ENCODE assay signal across 8 cellular contexts in the genomic region with DNA sequence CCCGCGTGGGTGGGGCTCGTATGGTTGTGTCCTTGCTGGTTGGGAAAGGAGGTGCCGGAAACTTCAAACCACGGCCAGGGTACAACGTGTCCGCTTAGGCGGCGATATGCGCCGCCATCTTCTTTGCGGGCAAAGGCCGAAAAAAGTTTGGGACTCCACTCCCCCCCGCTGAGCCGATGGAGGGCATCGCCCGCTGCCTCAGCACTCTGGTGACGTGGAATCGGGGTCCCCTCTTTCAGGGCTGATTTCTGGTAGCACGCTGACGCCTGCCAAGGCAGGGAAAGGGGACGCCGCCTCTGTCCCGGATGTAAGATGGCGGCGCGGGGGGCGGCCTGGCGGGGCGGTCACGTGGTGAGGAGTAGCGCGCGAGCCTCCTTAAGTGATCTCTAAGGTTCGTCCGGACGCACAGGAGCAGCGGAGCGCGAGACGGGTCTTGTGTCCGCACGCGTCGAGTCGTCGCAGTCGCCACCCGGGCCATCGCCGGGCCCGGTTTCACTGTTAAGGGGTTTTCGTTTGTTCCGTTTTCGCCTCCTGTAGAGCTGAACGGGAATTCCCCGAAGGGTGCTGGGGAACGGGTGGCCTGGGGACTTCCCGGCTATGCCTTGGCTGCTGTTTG.
DNase-seq lines count a peak whose midpoint lies in the region; ATAC-seq and TF ChIP-seq lines count a peak whose summit lies in the region.

No MANE protein-coding gene starts in this region.

- H3K79me2 ChIP-seq in parathyroid adenoma = no peaks in the 10 kb centered on the region

- peak overlapping the region; percentile 56 for H3K9ac ChIP-seq in parathyroid adenoma

- peak overlapping the region; percentile 93 for H3K4me3 Mint-ChIP-seq in activated naive CD8-positive, alpha-beta T cell treated with anti-CD3 and anti-CD28 coated beads, Interleukin-2, amount 10 ng/mL, durations not matched to agents 7 days and 5 days

- H3K27me3 ChIP-seq in parathyroid adenoma (ENCODE audit: control insufficient read depth, insufficient read depth, low read length) (no peaks in the 10 kb centered on the region), tibial nerve (no peaks in the 10 kb centered on the region)

- no peaks in the 10 kb centered on the region for H3K9me3 Mint-ChIP-seq in activated naive CD8-positive, alpha-beta T cell treated with anti-CD3 and anti-CD28 coated beads, Interleukin-2, amount 10 ng/mL, durations not matched to agents 7 days and 5 days

- TF ChIP-seq CTCF in parathyroid adenoma (IDR thresholded peaks at IDR 0.05) = no peak
- no peak for TF ChIP-seq CTCF in tibial nerve (IDR thresholded peaks at IDR 0.05)

- H3K4me1 Mint-ChIP-seq in activated naive CD8-positive, alpha-beta T cell treated with anti-CD3 and anti-CD28 coated beads, Interleukin-2, amount 10 ng/mL, durations not matched to agents 7 days and 5 days = peaks cover 29% of the 10 kb centered on the region

- intact Hi-C loops in Right ventricle myocardium superior (cut with DNase I) = no loop called here

- peak; percentile 27 to 95 for TF ChIP-seq EP300 in tibial nerve (IDR thresholded peaks at IDR 0.05)

- peak; percentile 73 for ATAC-seq in HG02642 (IDR thresholded peaks at IDR 0.05; ENCODE audit: poor library complexity, unreplicated experiment)
- peak; percentile 67 for ATAC-seq in activated naive CD8-positive, alpha-beta T cell treated with anti-CD3 and anti-CD28 coated beads, Interleukin-2, amount 10 ng/mL, durations not matched to agents 7 days and 5 days (ENCODE audit: low read depth)
- ATAC-seq in Right ventricle myocardium superior (ENCODE audit: poor library complexity) = peak; percentile 93

- H3K4me3 ChIP-seq in parathyroid adenoma (ENCODE audit: low read depth, low read length) = peak overlapping the region; percentile 85
- H3K4me3 ChIP-seq in tibial nerve = peak overlapping the region; percentile 75 to 95 (median 82)

- no peaks in the 10 kb centered on the region for H3K27me3 Mint-ChIP-seq in activated naive CD8-positive, alpha-beta T cell treated with anti-CD3 and anti-CD28 coated beads, Interleukin-2, amount 10 ng/mL, durations not matched to agents 7 days and 5 days

- H2AFZ ChIP-seq in parathyroid adenoma = peak overlapping the region; percentile 92

- H3K36me3 Mint-ChIP-seq in activated naive CD8-positive, alpha-beta T cell treated with anti-CD3 and anti-CD28 coated beads, Interleukin-2, amount 10 ng/mL, durations not matched to agents 7 days and 5 days = peaks cover 14% of the 10 kb centered on the region

- H3K9me3 ChIP-seq in parathyroid adenoma (ENCODE audit: control insufficient read depth, low read length) (no peaks in the 10 kb centered on the region), tibial nerve (no peaks in the 10 kb centered on the region)

- TF ChIP-seq POLR2A in GM10847 (IDR thresholded peaks at IDR 0.05; ENCODE audit: extremely low read depth, insufficient read length) (peak; percentile 86), tibial nerve (IDR thresholded peaks at IDR 0.05) (peak in 1 of 2 donors; percentile 11)

- H3K4me1 ChIP-seq in parathyroid adenoma = no peaks in the 10 kb centered on the region
- H3K4me1 ChIP-seq in tibial nerve = peaks cover 0 to 41% (median 15%) of the 10 kb centered on the region in 4 donors

- 0% methylated on average over 42 to 56 of the region's 59 CpGs for WGBS in tibial nerve, 2 donors

- POLR2A ChIA-PET in activated naive CD8-positive, alpha-beta T cell treated with anti-CD3 and anti-CD28 coated beads, Interleukin-2, amount 10 ng/mL, durations not matched to agents 7 days and 5 days (lab: Charles Lee) = interaction anchor here (1.0 to 2.4 kb wide), 16 partner anchors 9 to 343 kb away, joined by 3 to 16 read pairs (median 4); partner anchors contain the start of genes MON2 and USP15

- H3K27ac ChIP-seq in parathyroid adenoma (peak overlapping the region; percentile 95), tibial nerve (peak overlapping the region; percentile 98 to 99 (median 99))

- H3K36me3 ChIP-seq in parathyroid adenoma (ENCODE audit: control insufficient read depth, insufficient read depth, low read length) (no peaks in the 10 kb centered on the region), tibial nerve (no peaks in the 10 kb centered on the region)

- peak overlapping the region; percentile 96 for H3K27ac Mint-ChIP-seq in activated naive CD8-positive, alpha-beta T cell treated with anti-CD3 and anti-CD28 coated beads, Interleukin-2, amount 10 ng/mL, durations not matched to agents 7 days and 5 days

- DNase-seq in NCI-H1105 (lab: John Stamatoyannopoulos, UW) (peak; percentile 84), SKM-1 (lab: John Stamatoyannopoulos, UW; ENCODE audit: unreplicated experiment) (peak; percentile 14), Right ventricle myocardium superior (peak; percentile 95), tibial nerve (ENCODE audit: low spot score in 2 of 2) (peak; percentile 84)
- DNase-seq in activated naive CD8-positive, alpha-beta T cell treated with anti-CD3 and anti-CD28 coated beads, Interleukin-2, amount 10 ng/mL, durations not matched to agents 7 days and 5 days = peak; percentile 90

- peak overlapping the region; percentile 74 for H3K4me2 ChIP-seq in parathyroid adenoma (ENCODE audit: low read length)

Comparison
In these comparisons a context has a peak if more than half of its experiments do, and no peak if none do; other contexts are left out.
1. Peak in every context shown above with its lines: DNase-seq, ATAC-seq, H3K4me3 ChIP-seq and H3K27ac ChIP-seq.
2. DNase-seq: peak in every context shown above with its lines; median percentile 95 in Right ventricle myocardium superior; 90 in activated naive CD8-positive, alpha-beta T cell treated with anti-CD3 and anti-CD28 coated beads, Interleukin-2, amount 10 ng/mL, durations not matched to agents 7 days and 5 days; 84 in NCI-H1105; 84 in tibial nerve; 14 in SKM-1.